Comparison of ENCODE assay signal across 8 cellular contexts in genomic region chr4:81040175-81040659, GRCh38. TPM values are rescaled to one million over a fixed set of nuclear protein-coding genes. Genes with fewer than 3 reads are reported as not detected.
DNase-seq lines count a peak whose midpoint lies in the region; FAIRE-seq and TF ChIP-seq lines count a peak whose summit lies in the region.

No MANE protein-coding gene starts in this region.

- TF ChIP-seq CTCF in GM12864 (IDR thresholded peaks at IDR 0.05; ENCODE audit: low read depth, low read length, missing control alignments) (peak; percentile 61), VCaP (conservative IDR thresholded peaks at IDR 0.05) (peak; percentile 90)

- no peak overlapping the region for H3K4me3 ChIP-seq in GM12864 (ENCODE audit: low read depth, low read length)

- peak; percentile 29 for DNase-seq in AG08396 (ENCODE audit: low spot score)
- DNase-seq in GM12864 (ENCODE audit: low read depth), result no peak
- peak; percentile 46 for DNase-seq in LHCN-M2 (ENCODE audit: low read depth)
- DNase-seq in urothelium cell line (ENCODE audit: low spot score), result peak; percentile 25
- DNase-seq in posterior vena cava (ENCODE audit: low spot score), result no peak
- DNase-seq in T-helper 9 cell, result no peak

- peak; percentile 41 for FAIRE-seq in islet of Langerhans (lab: Jason Lieb, UNC)
- no peak for FAIRE-seq in urothelium cell line (lab: Jason Lieb, UNC)

- H3K27ac ChIP-seq in VCaP, result no peak overlapping the region

- intact Hi-C loops in posterior vena cava (cut with DNase I), result no loop called here

RNA-seq across cellular contexts. Expression of gene BMP3, which starts 9.7 kb away (rescaled TPM):
- total RNA-seq in LHCN-M2 (2014; rRNA removed) (under 0.01 and 0.17 TPM in 2 replicates), posterior vena cava (under 1 TPM; 0.29 to 0.88 TPM)
- 0.02 TPM for polyA plus RNA-seq in LHCN-M2 (2012)

Comparison
In these comparisons a context has a peak if more than half of its experiments do, and no peak if none do; other contexts are left out.
1. DNase-seq: peak in AG08396 (single experiment), LHCN-M2 (single experiment) and urothelium cell line (single experiment); none in GM12864 (single experiment), posterior vena cava (single experiment) and T-helper 9 cell (single experiment).